11 cellular contexts compared by ENCODE assay signal in the genomic region with DNA sequence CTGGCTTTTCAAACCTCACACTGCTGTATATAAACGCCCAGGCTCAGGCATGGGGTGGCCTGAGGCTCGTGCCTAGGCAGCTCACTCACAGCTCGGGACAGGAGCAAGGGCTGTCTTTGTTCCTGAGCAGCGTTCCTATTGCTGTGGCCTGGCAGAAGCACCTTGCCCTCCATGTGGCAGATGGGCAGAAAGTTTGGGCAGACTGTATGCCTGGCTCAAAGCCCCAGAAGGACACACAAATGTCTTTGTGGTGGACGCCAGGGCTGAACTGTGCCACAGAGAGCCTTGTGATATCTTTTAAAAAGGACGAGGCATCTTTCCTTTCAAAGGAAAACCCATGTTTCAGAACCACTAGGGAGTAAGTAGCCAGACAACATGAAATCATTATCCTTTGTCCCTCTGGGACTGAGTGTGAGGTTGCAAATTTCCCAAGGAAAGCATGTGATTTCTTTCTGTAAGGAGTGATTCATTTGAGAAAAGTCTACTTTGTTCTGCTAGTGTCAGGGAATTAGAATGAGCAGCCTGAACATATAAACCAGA. TPM values are rescaled to one million over a fixed set of nuclear protein-coding genes. Genes with fewer than 3 reads are reported as not detected.
DNase-seq lines count a peak whose midpoint lies in the region; ATAC-seq, FAIRE-seq and TF ChIP-seq lines count a peak whose summit lies in the region.
"Had no signal": no experiment of that assay in that cellular context is flagged by ENCODE, and none has a peak within 500 bp of the region (broad histone marks: within the 10 kb centered on the region; RNA-seq: fewer than 3 reads in every experiment).

No MANE protein-coding gene starts in this region.

- peaks cover 9% of the 10 kb centered on the region for H3K27me3 ChIP-seq in adipocyte (replicated peaks; ENCODE audit: control insufficient read depth, insufficient read depth, low read length)
- H3K27me3 ChIP-seq in stomach: no peaks in the 10 kb centered on the region
- no peaks in the 10 kb centered on the region for H3K27me3 ChIP-seq in small intestine (ENCODE audit: control insufficient read depth in 2 of 2, insufficient read depth in 2 of 2, low read length in 2 of 2)

- intact Hi-C loops in stomach (cut with DNase I; ENCODE audit: low total_unique reads): no loop called here

- DNase-seq in AG09309 (ENCODE audit: low read depth) (peak; percentile 62), adipocyte (ENCODE audit: low read depth) (peak; percentile 91), fibroblast of villous mesenchyme (ENCODE audit: low read depth) (peak; percentile 74), omental fat pad (ENCODE audit: low spot score) (no peak), NCI-H748 (lab: John Stamatoyannopoulos, UW; ENCODE audit: unreplicated experiment) (no peak), stomach (no peak), small intestine (no peak)
- DNase-seq in activated T-cell treated with anti-CD3 and anti-CD28 coated beads, Interleukin-2, amount 50 U/mL, for 1 hour: no peak
- DNase-seq: COR-L47, mesendoderm had no signal

- H3K36me3 ChIP-seq in adipocyte (ENCODE audit: control insufficient read depth, insufficient read depth, low read length, severe bottlenecking): no peaks in the 10 kb centered on the region
- H3K36me3 ChIP-seq in stomach: no peaks in the 10 kb centered on the region
- H3K36me3 ChIP-seq in small intestine (ENCODE audit: control insufficient read depth in 2 of 2, insufficient read depth in 2 of 2, low read length in 2 of 2): no peaks in the 10 kb centered on the region

- H3K27ac ChIP-seq in stomach: peak overlapping the region in 2 of 5 donors; percentile 15 to 34
- H3K27ac ChIP-seq in small intestine (ENCODE audit: low read depth in 1 of 2, low read length in 1 of 2): no peak overlapping the region

- no peak for TF ChIP-seq POLR2A in stomach (IDR thresholded peaks at IDR 0.05)

- no peaks in the 10 kb centered on the region for H3K9me3 ChIP-seq in adipocyte (ENCODE audit: control insufficient read depth, low read length)
- H3K9me3 ChIP-seq in stomach: no peaks in the 10 kb centered on the region
- H3K9me3 ChIP-seq in small intestine (ENCODE audit: control insufficient read depth, low read depth): no peaks in the 10 kb centered on the region

- 64 to 79% (median 78%) methylated on average over 2 to 6 of the region's 6 CpGs for WGBS in stomach, 5 donors
- 77 to 85% (median 82%) methylated on average over 6 of the region's 6 CpGs for WGBS in small intestine, 3 donors

- no peak for FAIRE-seq in small intestine (lab: Jason Lieb, UNC)

- TF ChIP-seq EP300 in stomach (IDR thresholded peaks at IDR 0.05): no peak

- H3K9ac ChIP-seq in adipocyte (ENCODE audit: low read length): peak overlapping the region; percentile 66

- TF ChIP-seq CTCF in AG09309 (IDR thresholded peaks at IDR 0.05; ENCODE audit: control insufficient read depth, insufficient read depth, low read depth, low read length, missing control alignments) (no peak), fibroblast of villous mesenchyme (IDR thresholded peaks at IDR 0.05; ENCODE audit: insufficient read depth, low read depth, low read length) (no peak), omental fat pad (IDR thresholded peaks at IDR 0.05) (no peak), stomach (IDR thresholded peaks at IDR 0.05) (no peak)

- H3K4me1 ChIP-seq in adipocyte (ENCODE audit: control insufficient read depth, insufficient read depth, low read length) (peaks cover 33% of the 10 kb centered on the region), stomach (no peaks in the 10 kb centered on the region), small intestine (ENCODE audit: control insufficient read depth in 2 of 2, insufficient read depth in 1 of 2, low read depth in 1 of 2, low read length in 1 of 2) (no peaks in the 10 kb centered on the region)

- H3K4me3 ChIP-seq in AG09309 (ENCODE audit: control insufficient read depth, low read depth, low read length) (no peak overlapping the region), adipocyte (ENCODE audit: low read length) (peak overlapping the region; percentile 44), fibroblast of villous mesenchyme (ENCODE audit: low read depth, low read length) (no peak overlapping the region), stomach (no peak overlapping the region), small intestine (ENCODE audit: low read depth in 1 of 2, low read length in 2 of 2) (no peak overlapping the region)
- H3K4me3 ChIP-seq: coronary artery had no signal

- ATAC-seq in omental fat pad (ENCODE audit: low FRiP score): peak; percentile 74

RNA-seq across cellular contexts. Expression of a gene that starts 29.3 kb away (rescaled TPM):
- 62.2 and 69.5 TPM in 2 replicates for total RNA-seq in fibroblast of villous mesenchyme
- 100 to 1,000 TPM in 1 of 4 donors, 10 to 100 TPM in 3; 72.8 to 114 (median 85.6) TPM for total RNA-seq in omental fat pad
- 100 to 1,000 TPM in 2 of 5 donors, 10 to 100 TPM in 2, 1 to 10 TPM in 1; 3.2 to 226 (median 76.4) TPM for total RNA-seq in stomach
- 100 to 1,000 TPM in 1 of 3 donors, 10 to 100 TPM in 2; 73.9 to 105 (median 79.7) TPM for polyA plus RNA-seq in stomach
- 10 to 100 TPM; 52.4 to 81.2 (median 55.7) TPM for polyA plus RNA-seq in small intestine

Comparison
In these comparisons a context has a peak if more than half of its experiments do, and no peak if none do; other contexts are left out.
1. DNase-seq: peak in AG09309 (single experiment), adipocyte (single experiment) and fibroblast of villous mesenchyme (single experiment); none in omental fat pad (single experiment), activated T-cell treated with anti-CD3 and anti-CD28 coated beads, Interleukin-2, amount 50 U/mL, for 1 hour (single experiment), NCI-H748 (single experiment), stomach (single experiment) and small intestine (single experiment).